20 cellular contexts compared by ENCODE assay signal in genomic region chr2:71759056-71759455, GRCh38.
"Had no signal": no experiment of that assay in that cellular context is flagged by ENCODE, and none has a peak within 500 bp of the region (broad histone marks: within the 10 kb centered on the region; RNA-seq: fewer than 3 reads in every experiment).

No MANE protein-coding gene starts in this region.

- ATAC-seq: body of pancreas; heart left ventricle; naive thymus-derived CD8-positive, alpha-beta T cell; stimulated activated effector memory CD8-positive, alpha-beta T cell treated with anti-CD3 and anti-CD28 coated beads, Interleukin-12 subunit alpha, Interleukin-12 subunit beta, amount 100 ng/mL, for 72 hours had no signal

- H3K36me3 ChIP-seq: adrenal gland, esophagus squamous epithelium, heart left ventricle, neutrophil, thoracic aorta had no signal

- FAIRE-seq: endothelial cell of umbilical vein, islet of Langerhans had no signal

- H3K4me1 ChIP-seq: adrenal gland, body of pancreas, esophagus squamous epithelium, heart left ventricle had no signal

- H3K9me3 ChIP-seq: body of pancreas, esophagus squamous epithelium, heart left ventricle, neutrophil, thoracic aorta had no signal

- H3K27ac ChIP-seq: adrenal gland, body of pancreas, esophagus squamous epithelium, heart left ventricle, neutrophil, thoracic aorta had no signal

- DNase-seq: activated CD4-positive, alpha-beta T cell treated with anti-CD3 and anti-CD28 coated beads, Interleukin-2, amount 50 U/mL, for 4 hours; activated CD4-positive, CD25-positive, alpha-beta regulatory T cell treated with anti-CD3 and anti-CD28 coated beads, Interleukin-2, amount 50 U/mL, for 72 hours; activated naive CD4-positive, alpha-beta T cell treated with anti-CD3 and anti-CD28 coated beads, Interleukin-2, amount 10 ng/mL, durations not matched to agents 7 days and 5 days; activated T-cell treated with anti-CD3 and anti-CD28 coated beads, Interleukin-2, amount 50 U/mL, for 24 hours; adrenal gland; body of pancreas; central memory CD4-positive, alpha-beta T cell; cortex of kidney; effector CD8-positive, alpha-beta T cell; esophagus squamous epithelium; heart left ventricle; naive thymus-derived CD8-positive, alpha-beta T cell; stimulated activated CD4-positive, alpha-beta T cell treated with anti-CD3 and anti-CD28 coated beads, Interleukin-12 subunit alpha, Interleukin-12 subunit beta, amount 100 ng/mL, for 4 hours; stimulated activated CD4-positive, alpha-beta T cell treated with anti-CD3 and anti-CD28 coated beads, Interleukin-2, amount 100 ng/mL, for 24 hours; T-helper 1 cell had no signal

- H3K4me3 ChIP-seq: adrenal gland, body of pancreas, esophagus squamous epithelium, heart left ventricle, thoracic aorta had no signal

- H3K27me3 ChIP-seq: adrenal gland, body of pancreas, esophagus squamous epithelium had no signal
